ENCODE assay signal across 9 cellular contexts in genomic region chr3:140100479-140100878, GRCh38.
"Had no signal": no experiment of that assay in that cellular context is flagged by ENCODE, and none has a peak within 500 bp of the region (broad histone marks: within the 10 kb centered on the region; RNA-seq: fewer than 3 reads in every experiment).

No MANE protein-coding gene starts in this region.

- H3K4me2 ChIP-seq: KMS-11 had no signal

- DNase-seq: GM23248, GOT3, H9, HCEC 1CT, HFFc6, KBM-7 had no signal

- H3K27ac ChIP-seq: GM23248, KMS-11 had no signal

- H3K9ac ChIP-seq: GM23248, KMS-11 had no signal

- FAIRE-seq: H54, HTR-8/SVneo had no signal

- H2AFZ ChIP-seq: GM23248 had no signal

- H3K4me3 ChIP-seq: GM23248 had no signal
